Comparison of ENCODE assay signal across 8 cellular contexts in the genomic region with DNA sequence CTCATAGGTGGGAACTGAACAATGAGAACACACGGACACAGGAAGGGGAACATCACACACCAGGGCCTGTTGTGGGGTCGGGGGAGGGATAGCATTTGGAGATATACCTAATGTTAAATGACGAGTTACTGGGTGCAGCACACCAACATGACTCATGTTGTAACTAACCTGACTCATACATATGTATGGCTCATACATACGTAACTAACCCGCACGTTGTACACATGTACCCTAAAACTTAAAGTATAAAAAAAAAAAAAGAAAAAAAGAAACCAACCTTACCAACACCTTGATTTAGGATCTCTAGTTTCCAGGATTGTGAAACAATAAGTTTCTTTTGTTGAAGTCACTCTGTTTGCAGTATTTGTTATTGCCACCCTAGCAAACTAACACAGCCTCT.
DNase-seq lines count a peak whose midpoint lies in the region; ATAC-seq, FAIRE-seq and TF ChIP-seq lines count a peak whose summit lies in the region.
"Not testable (repeated sequence)": the region's sequence is repeated elsewhere in the genome, so short reads cannot be mapped to it uniquely, and the experiment has no call there.

No MANE protein-coding gene starts in this region.

- H3K4me3 Mint-ChIP-seq in MCF 10A (ENCODE audit: unreplicated experiment), result not testable (repeated sequence)

- CTCF ChIA-PET in PC-3 (lab: Charles Lee); MCF 10A (lab: Yijun Ruan, JAX): not testable (repeated sequence)

- BruUV-seq in PC-3 (replicated peaks; lab: Mats Ljungman, UMichigan); MCF 10A (replicated peaks; lab: Mats Ljungman, UMichigan): not testable (repeated sequence)

- not testable (repeated sequence) for H3K9ac ChIP-seq in PC-3 (ENCODE audit: low read length); keratinocyte (ENCODE audit: control insufficient read depth, extremely low read depth, insufficient read depth, low read length)

- not testable (repeated sequence) for H3K4me2 ChIP-seq in PC-3 (ENCODE audit: low read length); keratinocyte (ENCODE audit: control insufficient read depth, extremely low read depth, insufficient read depth, low read depth, low read length)

- H3K36me3 ChIP-seq in PC-3 (ENCODE audit: low read depth, low read length); RWPE2 (ENCODE audit: low read depth); keratinocyte (ENCODE audit: control insufficient read depth in 2 of 2, extremely low read depth in 1 of 2, insufficient read depth in 2 of 2, low read length in 2 of 2): not testable (repeated sequence)

- not testable (repeated sequence) for H3K4me1 Mint-ChIP-seq in MCF 10A (ENCODE audit: insufficient read depth, unreplicated experiment)

- H4K20me1 ChIP-seq in PC-3 (ENCODE audit: low read length); keratinocyte (ENCODE audit: control insufficient read depth, extremely low read depth, insufficient read depth, low read length): not testable (repeated sequence)

- not testable (repeated sequence) for H3K4me1 ChIP-seq in PC-3 (ENCODE audit: insufficient read depth, low read length); RWPE2 (ENCODE audit: insufficient read depth, poor library complexity, severe bottlenecking); keratinocyte (ENCODE audit: control insufficient read depth, extremely low read depth, insufficient read depth, low read length)

- H3K9me3 Mint-ChIP-seq in MCF 10A (ENCODE audit: unreplicated experiment), result peaks cover 13% of the 10 kb centered on the region

- H3K27me3 Mint-ChIP-seq in MCF 10A (ENCODE audit: insufficient read depth, unreplicated experiment), result not testable (repeated sequence)

- not testable (repeated sequence) for H3K36me3 Mint-ChIP-seq in MCF 10A (ENCODE audit: insufficient read depth, unreplicated experiment)

- not testable (repeated sequence) for H3K9me1 ChIP-seq in keratinocyte (ENCODE audit: control insufficient read depth, extremely low read depth, insufficient read depth, low read length)

- not testable (repeated sequence) for H3K27ac ChIP-seq in PC-3 (ENCODE audit: low read length); RWPE2 (ENCODE audit: poor library complexity, severe bottlenecking); keratinocyte (ENCODE audit: control insufficient read depth, insufficient read depth, low read length)

- not testable (repeated sequence) for TF ChIP-seq CTCF in PC-3 (conservative IDR thresholded peaks at IDR 0.05; ENCODE audit: low read depth, low read length); RWPE2 (IDR thresholded peaks at IDR 0.05; ENCODE audit: poor library complexity, severe bottlenecking); MCF 10A (IDR thresholded peaks at IDR 0.05; ENCODE audit: unreplicated experiment); epithelial cell of esophagus (IDR thresholded peaks at IDR 0.05; ENCODE audit: insufficient read depth, low read depth, low read length, missing control alignments); keratinocyte (optimal IDR thresholded peaks at IDR 0.05 in 1 of 3, IDR thresholded peaks at IDR 0.05 in 1 of 3, conservative IDR thresholded peaks at IDR 0.05 in 1 of 3; ENCODE audit: extremely low read depth in 1 of 3, insufficient read depth in 2 of 3, low read length in 3 of 3)

- dilution Hi-C loops in keratinocyte (cut with MboI; ENCODE audit: extremely low pct_ligation_motif_present, low sequenced_read_pairs), result loop anchor here (25.0 kb wide), 1 partner anchor 294 kb away; no protein-coding TSS in a partner anchor

- not testable (repeated sequence) for ATAC-seq in PC-3
- ATAC-seq in RWPE2 (ENCODE audit: low read depth), result peak; percentile 85
- peak; percentile 76 for ATAC-seq in esophagus mucosa

- POLR2A ChIA-PET in PC-3 (lab: Charles Lee; ENCODE audit: unreplicated experiment); MCF 10A (lab: Yijun Ruan, JAX): not testable (repeated sequence)

- not testable (repeated sequence) for H3K27ac Mint-ChIP-seq in MCF 10A (ENCODE audit: low read depth, unreplicated experiment)

- not testable (repeated sequence) for H2AFZ ChIP-seq in PC-3 (ENCODE audit: low read length); keratinocyte (ENCODE audit: control insufficient read depth, low read length)

- peak; percentile 2 for DNase-seq in EL
- DNase-seq in PC-3, result peak; percentile 30
- DNase-seq in RPMI7951 (ENCODE audit: low read depth), result peak; percentile 11
- DNase-seq in RWPE2 (ENCODE audit: low spot score), result not testable (repeated sequence)
- peak; percentile 35 for DNase-seq in MCF 10A (ENCODE audit: unreplicated experiment)
- DNase-seq in epithelial cell of esophagus (ENCODE audit: low read depth), result peak; percentile 74
- peak; percentile 15 for DNase-seq in keratinocyte (ENCODE audit: low read depth, low spot score)

- H3K9me3 ChIP-seq in PC-3 (ENCODE audit: low read length); RWPE2 (ENCODE audit: severe bottlenecking); keratinocyte (ENCODE audit: control insufficient read depth, low read depth, low read length): not testable (repeated sequence)

- H3K9me2 ChIP-seq in PC-3 (replicated peaks; ENCODE audit: low read length), result not testable (repeated sequence)

- not testable (repeated sequence) for FAIRE-seq in keratinocyte (lab: Jason Lieb, UNC)

- H3K79me2 ChIP-seq in PC-3 (ENCODE audit: low read length); keratinocyte (ENCODE audit: control insufficient read depth, insufficient read depth, low read length): not testable (repeated sequence)

- H3K4me3 ChIP-seq in PC-3 (ENCODE audit: low read length); RWPE2 (ENCODE audit: severe bottlenecking); epithelial cell of esophagus (ENCODE audit: low read length); keratinocyte (ENCODE audit: control insufficient read depth in 2 of 3, extremely low read depth in 1 of 3, insufficient read depth in 2 of 3, low read depth in 1 of 3, low read length in 3 of 3): not testable (repeated sequence)

- intact Hi-C loops in PC-3 (cut with micrococcal nuclease); MCF 10A (cut with micrococcal nuclease): not testable (repeated sequence)

- not testable (repeated sequence) for H3F3A ChIP-seq in PC-3 (ENCODE audit: low read length, unreplicated experiment)

- not testable (repeated sequence) for H3K27me3 ChIP-seq in PC-3 (ENCODE audit: low read length); RWPE2 (ENCODE audit: insufficient read depth, poor library complexity, severe bottlenecking); keratinocyte (ENCODE audit: control insufficient read depth, extremely low read depth, insufficient read depth, low read length)
